8 cellular contexts compared by ENCODE assay signal in genomic region chr17:81515530-81516041, GRCh38. TPM values are rescaled to one million over a fixed set of nuclear protein-coding genes. Genes with fewer than 3 reads are reported as not detected.
DNase-seq lines count a peak whose midpoint lies in the region; ATAC-seq and TF ChIP-seq lines count a peak whose summit lies in the region.

No MANE protein-coding gene starts in this region.

- intact Hi-C loops in left ventricle myocardium superior (cut with micrococcal nuclease) (no loop called here), sigmoid colon (cut with DNase I) (loop anchor here (2.0 kb wide), 2 partner anchors 37 to 51 kb away; partner anchors contain the start of gene FAAP100), head of caudate nucleus (cut with DNase I) (no loop called here)

- peaks cover 53% of the 10 kb centered on the region for H3K79me2 ChIP-seq in GM23248 (ENCODE audit: insufficient read depth)

- DNase-seq in GM23248: no peak
- DNase-seq in activated T-cell treated with anti-CD3 and anti-CD28 coated beads, Interleukin-2, amount 50 U/mL, for 4 hours: no peak
- DNase-seq in left ventricle myocardium superior: peak; percentile 49
- DNase-seq in sigmoid colon: peak; percentile 76
- no peak for DNase-seq in head of caudate nucleus
- DNase-seq in ureter (ENCODE audit: low spot score): no peak

- H3K27ac ChIP-seq in GM23248 (peak overlapping the region; percentile 82), sigmoid colon (peak overlapping the region; percentile 99 to 100 (median 100))

- H3K4me3 Mint-ChIP-seq in activated T-cell treated with anti-CD3 and anti-CD28 coated beads, Interleukin-2, amount 50 U/mL, for 4 hours: peak overlapping the region; percentile 88

- H3K4me3 ChIP-seq in GM23248 (peak overlapping the region; percentile 87), sigmoid colon (peak overlapping the region; percentile 88 to 99 (median 96))

- no peaks in the 10 kb centered on the region for H3K9me2 ChIP-seq in GM23248 (ENCODE audit: insufficient read depth)

- H3K4me2 ChIP-seq in GM23248 (ENCODE audit: unreplicated experiment): peak overlapping the region; percentile 91

- H3K36me3 ChIP-seq in GM23248 (ENCODE audit: low read depth) (peaks cover 14% of the 10 kb centered on the region), sigmoid colon (peaks cover 15 to 18% (median 16%) of the 10 kb centered on the region in 4 donors)

- TF ChIP-seq POLR2A in sigmoid colon (IDR thresholded peaks at IDR 0.05): no peak

- WGBS in GM23248 (ENCODE audit: low coverage in 1 of 2, low lambda C conversion rate in 2 of 2, missing lambda C conversion rate in 2 of 2), 2 experiments: 54 to 58% methylated on average over 19 of the region's 19 CpGs
- WGBS in sigmoid colon, 2 donors: 49 to 54% methylated on average over 19 of the region's 19 CpGs

- no peak for TF ChIP-seq CTCF in sigmoid colon (IDR thresholded peaks at IDR 0.05)

- in situ Hi-C loops in GM23248 (cut with MboI): no loop called here

- H3K9ac ChIP-seq in GM23248: peak overlapping the region; percentile 81

- no peak overlapping the region for H2AFZ ChIP-seq in GM23248

- H3K27me3 ChIP-seq in GM23248 (replicated peaks; ENCODE audit: insufficient read depth) (no peaks in the 10 kb centered on the region), sigmoid colon (no peaks in the 10 kb centered on the region)

- H3K9me3 ChIP-seq in GM23248 (ENCODE audit: low read depth) (no peaks in the 10 kb centered on the region), sigmoid colon (no peaks in the 10 kb centered on the region)

- TF ChIP-seq EP300 in sigmoid colon (IDR thresholded peaks at IDR 0.05): no peak

- H3F3A ChIP-seq in GM23248 (ENCODE audit: insufficient read depth): peaks cover 35% of the 10 kb centered on the region

- peaks cover 19% of the 10 kb centered on the region for H3K4me1 Mint-ChIP-seq in activated T-cell treated with anti-CD3 and anti-CD28 coated beads, Interleukin-2, amount 50 U/mL, for 4 hours (ENCODE audit: low read depth)

- no peak for ATAC-seq in activated T-cell treated with anti-CD3 and anti-CD28 coated beads, Interleukin-2, amount 50 U/mL, for 4 hours
- no peak for ATAC-seq in left ventricle myocardium superior
- no peak for ATAC-seq in HG03097 (IDR thresholded peaks at IDR 0.05; ENCODE audit: low FRiP score, unreplicated experiment)
- no peak for ATAC-seq in HG02759 (IDR thresholded peaks at IDR 0.05; ENCODE audit: unreplicated experiment)

- H3K4me1 ChIP-seq in GM23248 (ENCODE audit: insufficient read depth) (peaks cover 28% of the 10 kb centered on the region), sigmoid colon (peaks cover 0 to 66% (median 48%) of the 10 kb centered on the region in 4 donors)

- peaks cover 16% of the 10 kb centered on the region for H3K36me3 Mint-ChIP-seq in activated T-cell treated with anti-CD3 and anti-CD28 coated beads, Interleukin-2, amount 50 U/mL, for 4 hours (ENCODE audit: insufficient read depth)

- peaks cover 9% of the 10 kb centered on the region; the same call in 1 of the 2 replicates for H4K20me1 ChIP-seq in GM23248 (ENCODE audit: insufficient read depth)

- H3K27me3 Mint-ChIP-seq in activated T-cell treated with anti-CD3 and anti-CD28 coated beads, Interleukin-2, amount 50 U/mL, for 4 hours (ENCODE audit: low read depth): no peaks in the 10 kb centered on the region

- H3K9me3 Mint-ChIP-seq in activated T-cell treated with anti-CD3 and anti-CD28 coated beads, Interleukin-2, amount 50 U/mL, for 4 hours: no peaks in the 10 kb centered on the region

RNA-seq across cellular contexts. Expression of gene ACTG1, which starts 3.0 kb away (rescaled TPM):
- total RNA-seq in GM23248 (2014; rRNA removed; shearing (Covaris generic)): 8,476 and 9,349 TPM in 2 replicates
- polyA plus RNA-seq in GM23248 (2016; fragmentation: Nextera tagmentation; extraction: Ambion mirVana): 3,778 and 3,933 TPM in 2 replicates
- 1,000 to 10,000 TPM; 3,953 to 4,676 (median 4,016) TPM for total RNA-seq in activated T-cell treated with anti-CD3 and anti-CD28 coated beads, Interleukin-2, amount 50 U/mL, for 4 hours
- 357 TPM for total RNA-seq in left ventricle myocardium superior
- total RNA-seq in sigmoid colon: 1,000 to 10,000 TPM; 1,038 to 2,003 (median 1,212) TPM
- polyA plus RNA-seq in sigmoid colon: 1,000 to 10,000 TPM; 2,538 to 4,527 (median 2,852) TPM
- total RNA-seq in ureter: 3,857 TPM

RNA-seq across cellular contexts. Expression of gene FSCN2, which starts 12.6 kb away (rescaled TPM):
- 2.3 and 3.2 TPM in 2 replicates for total RNA-seq in GM23248 (2014; rRNA removed; shearing (Covaris generic))
- 0.23 and 0.48 TPM in 2 replicates for polyA plus RNA-seq in GM23248 (2016; fragmentation: Nextera tagmentation; extraction: Ambion mirVana)
- total RNA-seq in activated T-cell treated with anti-CD3 and anti-CD28 coated beads, Interleukin-2, amount 50 U/mL, for 4 hours: under 1 TPM in 2 of 3 donors, not detected in 1; 0.33 to 0.58 TPM
- total RNA-seq in left ventricle myocardium superior: 0.50 TPM
- total RNA-seq in sigmoid colon: 1 to 10 TPM in 1 of 4 donors, under 1 TPM in 2, not detected in 1; 0.33 to 1.1 (median 0.95) TPM
- polyA plus RNA-seq in sigmoid colon: 1 to 10 TPM in 1 of 3 donors, not detected in 2; 2.3 TPM
- total RNA-seq in ureter: 4.2 TPM

RNA-seq across cellular contexts. Expression of gene FAAP100, which starts 36.6 kb away (rescaled TPM):
- 44.9 and 45.5 TPM in 2 replicates for total RNA-seq in GM23248 (2014; rRNA removed; shearing (Covaris generic))
- polyA plus RNA-seq in GM23248 (2016; fragmentation: Nextera tagmentation; extraction: Ambion mirVana) (25.2 and 25.7 TPM in 2 replicates), sigmoid colon (10 to 100 TPM in 2 of 3 donors, 1 to 10 TPM in 1; 6.6 to 27.2 (median 10.9) TPM)
- total RNA-seq in activated T-cell treated with anti-CD3 and anti-CD28 coated beads, Interleukin-2, amount 50 U/mL, for 4 hours: 10 to 100 TPM; 59.3 to 63.3 (median 61.6) TPM
- total RNA-seq in left ventricle myocardium superior (15.4 TPM), sigmoid colon (10 to 100 TPM in 3 of 4 donors, 1 to 10 TPM in 1; 9.6 to 24.1 (median 14.6) TPM), ureter (37.1 TPM)

Comparison
In these comparisons a context has a peak if more than half of its experiments do, and no peak if none do; other contexts are left out.
1. DNase-seq: peak in left ventricle myocardium superior (single experiment) and sigmoid colon (single experiment); none in GM23248 (single experiment), activated T-cell treated with anti-CD3 and anti-CD28 coated beads, Interleukin-2, amount 50 U/mL, for 4 hours (single experiment), head of caudate nucleus (0 of 42) and ureter (single experiment).